In genomic region chr9:137724114-137724445, GRCh38 we compare ENCODE assay signal across 1 cellular context.
TF ChIP-seq lines count a peak whose summit lies in the region.

No MANE protein-coding gene starts in this region.

TF ChIP-seq in HepG2, 621 proteins besides CTCF, POLR2A, EP300 and RAD21 (continued from another document):
- TF ChIP-seq DMTF1 (CRISPR knock-in tag; IDR thresholded peaks at IDR 0.05) = no peak
- TF ChIP-seq ZNF788 (CRISPR knock-in tag; IDR thresholded peaks at IDR 0.05; ENCODE audit: borderline replicate concordance) = no peak
- TF ChIP-seq KDM3A (CRISPR knock-in tag; IDR thresholded peaks at IDR 0.05; ENCODE audit: low read depth) = no peak
- TF ChIP-seq ZNF205 (CRISPR knock-in tag; IDR thresholded peaks at IDR 0.05) = no peak
TF ChIP-seq in HepG2: peak in this region for 0.
